ENCODE assay signal across 22 cellular contexts in the genomic region with DNA sequence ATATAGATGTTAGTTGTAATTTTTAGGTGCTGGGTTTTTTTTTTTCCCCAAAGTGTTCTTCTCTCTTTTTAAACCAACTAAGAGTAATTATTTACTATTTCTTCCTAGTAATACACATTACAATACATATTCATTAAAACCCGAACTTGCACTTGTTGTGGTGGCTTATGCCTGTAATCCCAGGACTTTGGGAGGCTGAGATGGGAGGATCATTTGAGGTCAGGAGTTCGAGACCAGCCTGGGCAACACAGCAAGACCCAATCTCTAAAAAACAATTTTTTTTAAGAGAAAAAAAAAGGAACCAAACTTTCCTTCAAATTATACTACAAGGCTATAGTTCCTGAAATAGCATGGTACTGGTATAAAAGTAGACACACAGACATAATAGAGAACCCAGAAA. TPM values are rescaled to one million over a fixed set of nuclear protein-coding genes. Genes with fewer than 3 reads are reported as not detected.
DNase-seq lines count a peak whose midpoint lies in the region; ATAC-seq and TF ChIP-seq lines count a peak whose summit lies in the region.
"Had no signal": no experiment of that assay in that cellular context is flagged by ENCODE, and none has a peak within 500 bp of the region (broad histone marks: within the 10 kb centered on the region; RNA-seq: fewer than 3 reads in every experiment).

No MANE protein-coding gene starts in this region.

- TF ChIP-seq CTCF in WTC11 (IDR thresholded peaks at IDR 0.05): no peak

- H3K4me1 Mint-ChIP-seq in activated naive CD8-positive, alpha-beta T cell treated with anti-CD3 and anti-CD28 coated beads for 36 hours: peaks cover 6% of the 10 kb centered on the region
- H3K4me1 Mint-ChIP-seq in activated naive CD8-positive, alpha-beta T cell treated with anti-CD3 and anti-CD28 coated beads, Interleukin-2, amount 50 U/mL, for 24 hours: peaks cover 5% of the 10 kb centered on the region
- no peaks in the 10 kb centered on the region for H3K4me1 Mint-ChIP-seq in WTC11
- H3K4me1 Mint-ChIP-seq: CD4-positive, alpha-beta memory T cell; CD8-positive, alpha-beta memory T cell had no signal

- DNase-seq in activated naive CD8-positive, alpha-beta T cell treated with anti-CD3 and anti-CD28 coated beads for 36 hours: no peak
- no peak for DNase-seq in activated naive CD8-positive, alpha-beta T cell treated with anti-CD3 and anti-CD28 coated beads, Interleukin-2, amount 50 U/mL, for 24 hours
- DNase-seq in WTC11 (ENCODE audit: low spot score): no peak
- no peak for DNase-seq in activated CD4-positive, alpha-beta T cell treated with anti-CD3 and anti-CD28 coated beads, Interleukin-2, amount 50 U/mL, for 1 hour
- DNase-seq: ACHN; BE2C; C1 segment of cervical spinal cord; CD4-positive, alpha-beta memory T cell; CD4-positive, CD25-positive, alpha-beta regulatory T cell; CD8-positive, alpha-beta memory T cell; COR-L47; DMS 273 treated with DMSO at 0.1 percent for 48 hours; DMS153; DMS53; DMS79; DND-41; EL; GDM1 had no signal

- no peaks in the 10 kb centered on the region for H3K9me3 Mint-ChIP-seq in activated naive CD8-positive, alpha-beta T cell treated with anti-CD3 and anti-CD28 coated beads for 36 hours
- no peaks in the 10 kb centered on the region for H3K9me3 Mint-ChIP-seq in activated naive CD8-positive, alpha-beta T cell treated with anti-CD3 and anti-CD28 coated beads, Interleukin-2, amount 50 U/mL, for 24 hours
- peaks cover 4% of the 10 kb centered on the region; the same call in 1 of the 2 replicates for H3K9me3 Mint-ChIP-seq in WTC11
- H3K9me3 Mint-ChIP-seq: CD4-positive, alpha-beta memory T cell; CD4-positive, CD25-positive, alpha-beta regulatory T cell; CD8-positive, alpha-beta memory T cell had no signal

- H3K4me3 Mint-ChIP-seq in activated naive CD8-positive, alpha-beta T cell treated with anti-CD3 and anti-CD28 coated beads for 36 hours: no peak overlapping the region
- H3K4me3 Mint-ChIP-seq in activated naive CD8-positive, alpha-beta T cell treated with anti-CD3 and anti-CD28 coated beads, Interleukin-2, amount 50 U/mL, for 24 hours: no peak overlapping the region
- H3K4me3 Mint-ChIP-seq in WTC11: no peak overlapping the region
- H3K4me3 Mint-ChIP-seq: CD14-positive monocyte; CD4-positive, alpha-beta memory T cell; CD4-positive, CD25-positive, alpha-beta regulatory T cell; CD8-positive, alpha-beta memory T cell had no signal

- H3K36me3 Mint-ChIP-seq in activated naive CD8-positive, alpha-beta T cell treated with anti-CD3 and anti-CD28 coated beads for 36 hours: no peaks in the 10 kb centered on the region
- H3K36me3 Mint-ChIP-seq in activated naive CD8-positive, alpha-beta T cell treated with anti-CD3 and anti-CD28 coated beads, Interleukin-2, amount 50 U/mL, for 24 hours (ENCODE audit: low read depth): no peaks in the 10 kb centered on the region
- no peaks in the 10 kb centered on the region for H3K36me3 Mint-ChIP-seq in WTC11
- H3K36me3 Mint-ChIP-seq: CD14-positive monocyte; CD4-positive, alpha-beta memory T cell; CD4-positive, CD25-positive, alpha-beta regulatory T cell; CD8-positive, alpha-beta memory T cell had no signal

- no peaks in the 10 kb centered on the region for H3K27me3 Mint-ChIP-seq in activated naive CD8-positive, alpha-beta T cell treated with anti-CD3 and anti-CD28 coated beads for 36 hours
- no peaks in the 10 kb centered on the region for H3K27me3 Mint-ChIP-seq in activated naive CD8-positive, alpha-beta T cell treated with anti-CD3 and anti-CD28 coated beads, Interleukin-2, amount 50 U/mL, for 24 hours
- H3K27me3 Mint-ChIP-seq in WTC11 (ENCODE audit: low read depth): peaks cover 2% of the 10 kb centered on the region; the same call in 1 of the 2 replicates
- H3K27me3 Mint-ChIP-seq: CD4-positive, alpha-beta memory T cell; CD4-positive, CD25-positive, alpha-beta regulatory T cell had no signal

- POLR2A ChIA-PET in WTC11 (lab: Charles Lee): no interaction called here

- CTCF ChIA-PET in WTC11 (lab: Charles Lee): interaction anchor here (0.8 to 1.1 kb wide), 4 partner anchors 15 to 306 kb away, joined by 3 to 5 read pairs (median 4); partner anchors contain the start of gene SSH2

- ATAC-seq in activated naive CD8-positive, alpha-beta T cell treated with anti-CD3 and anti-CD28 coated beads, Interleukin-2, amount 50 U/mL, for 24 hours: no peak
- ATAC-seq in WTC11 (no peak), HG03460 (IDR thresholded peaks at IDR 0.05; ENCODE audit: unreplicated experiment) (no peak)
- ATAC-seq: GM12878 had no signal

- peak overlapping the region; percentile 15 for H3K27ac Mint-ChIP-seq in activated naive CD8-positive, alpha-beta T cell treated with anti-CD3 and anti-CD28 coated beads for 36 hours
- H3K27ac Mint-ChIP-seq in activated naive CD8-positive, alpha-beta T cell treated with anti-CD3 and anti-CD28 coated beads, Interleukin-2, amount 50 U/mL, for 24 hours: no peak overlapping the region
- H3K27ac Mint-ChIP-seq in WTC11: no peak overlapping the region
- H3K27ac Mint-ChIP-seq: CD4-positive, alpha-beta memory T cell; CD8-positive, alpha-beta memory T cell had no signal

TF ChIP-seq in WTC11, 78 proteins besides CTCF, POLR2A, EP300 and RAD21:
- TF ChIP-seq USF1 (CRISPR knock-in tag; IDR thresholded peaks at IDR 0.05) (no peak), OVOL2 (CRISPR knock-in tag; IDR thresholded peaks at IDR 0.05; ENCODE audit: borderline replicate concordance) (no peak), ZNF425 (CRISPR knock-in tag; conservative IDR thresholded peaks at IDR 0.05) (no peak), ELF4 (CRISPR knock-in tag; IDR thresholded peaks at IDR 0.05; ENCODE audit: low read depth) (no peak), FOXP4 (CRISPR knock-in tag; IDR thresholded peaks at IDR 0.05) (no peak), ZNF121 (CRISPR knock-in tag; IDR thresholded peaks at IDR 0.05) (peak; percentile 65; the same call in 1 of the 2 replicates), ZNF232 (CRISPR knock-in tag; IDR thresholded peaks at IDR 0.05) (no peak)

RNA-seq across cellular contexts. Expression of gene EFCAB5, which starts 3.8 kb away (rescaled TPM):
- 1 to 10 TPM in 1 of 2 experiments, under 1 TPM in 1; 0.46 to 1.1 TPM for total RNA-seq in activated naive CD8-positive, alpha-beta T cell treated with anti-CD3 and anti-CD28 coated beads for 36 hours
- 0.32 to 0.59 TPM (median 0.55 TPM) in 3 replicates for total RNA-seq in WTC11 (2021)
- total RNA-seq: A172 had no signal

RNA-seq across cellular contexts. Expression of gene SSH2, which starts 15.3 kb away (rescaled TPM):
- total RNA-seq in activated naive CD8-positive, alpha-beta T cell treated with anti-CD3 and anti-CD28 coated beads for 36 hours: 10 to 100 TPM; 26.7 to 26.8 TPM
- 13.6 to 16.7 TPM (median 14.3 TPM) in 3 replicates for total RNA-seq in WTC11 (2021)
